1 cellular context compared by ENCODE assay signal in the genomic region with DNA sequence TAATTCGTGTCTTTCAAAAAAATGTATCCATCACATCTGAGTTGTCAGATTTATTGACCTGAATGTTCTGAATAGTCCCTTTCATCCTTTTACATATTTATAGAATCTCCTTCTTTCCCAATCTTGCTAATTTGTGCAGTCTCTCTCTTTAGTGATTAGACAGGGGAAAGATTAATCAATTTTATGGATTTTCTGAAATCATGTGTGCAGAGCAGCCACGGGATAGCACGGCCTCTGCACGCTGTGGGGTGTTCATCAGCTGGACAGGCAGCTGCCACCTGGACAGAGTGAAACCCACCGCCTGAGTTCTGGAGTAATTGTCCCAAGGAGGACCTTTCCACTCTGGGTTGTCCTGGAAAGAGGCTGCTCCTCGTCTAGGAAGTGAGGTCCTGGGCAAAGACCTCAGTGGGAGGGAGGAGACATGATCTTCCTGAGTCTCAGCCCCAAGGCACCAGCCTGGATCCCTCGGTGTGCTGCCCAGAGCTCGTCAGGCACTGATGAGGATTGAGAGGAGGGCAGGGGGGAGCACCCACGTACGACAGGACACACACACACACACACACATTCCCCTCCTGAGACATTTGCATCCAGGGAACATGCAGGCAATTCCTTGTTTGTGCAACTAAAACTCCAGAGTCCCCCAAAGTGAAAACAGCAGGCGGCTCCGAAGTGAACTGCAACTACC.
TF ChIP-seq lines count a peak whose summit lies in the region.

No MANE protein-coding gene starts in this region.

TF ChIP-seq in HepG2, 621 proteins besides CTCF, POLR2A, EP300 and RAD21 (continued from another document and continues in another):
- TF ChIP-seq, protein P1, sequence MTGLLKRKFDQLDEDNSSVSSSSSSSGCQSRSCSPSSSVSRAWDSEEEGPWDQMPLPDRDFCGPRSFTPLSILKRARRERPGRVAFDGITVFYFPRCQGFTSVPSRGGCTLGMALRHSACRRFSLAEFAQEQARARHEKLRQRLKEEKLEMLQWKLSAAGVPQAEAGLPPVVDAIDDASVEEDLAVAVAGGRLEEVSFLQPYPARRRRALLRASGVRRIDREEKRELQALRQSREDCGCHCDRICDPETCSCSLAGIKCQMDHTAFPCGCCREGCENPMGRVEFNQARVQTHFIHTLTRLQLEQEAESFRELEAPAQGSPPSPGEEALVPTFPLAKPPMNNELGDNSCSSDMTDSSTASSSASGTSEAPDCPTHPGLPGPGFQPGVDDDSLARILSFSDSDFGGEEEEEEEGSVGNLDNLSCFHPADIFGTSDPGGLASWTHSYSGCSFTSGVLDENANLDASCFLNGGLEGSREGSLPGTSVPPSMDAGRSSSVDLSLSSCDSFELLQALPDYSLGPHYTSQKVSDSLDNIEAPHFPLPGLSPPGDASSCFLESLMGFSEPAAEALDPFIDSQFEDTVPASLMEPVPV (CRISPR knock-in tag; IDR thresholded peaks at IDR 0.05), result no peak
- TF ChIP-seq HOXA5 (CRISPR knock-in tag; IDR thresholded peaks at IDR 0.05) (peak; percentile 20; the same call in 1 of the 2 replicates), ONECUT2 (CRISPR knock-in tag; IDR thresholded peaks at IDR 0.05) (peak; percentile 82), ZNF761 (CRISPR knock-in tag; conservative IDR thresholded peaks at IDR 0.05) (no peak), ZEB1 (IDR thresholded peaks at IDR 0.05; ENCODE audit: insufficient replicate concordance, low read depth) (peak; percentile 20), ZC3H4 (CRISPR knock-in tag; IDR thresholded peaks at IDR 0.05; ENCODE audit: borderline replicate concordance) (no peak), NFATC3 (CRISPR knock-in tag; IDR thresholded peaks at IDR 0.05) (no peak), KDM5B (CRISPR knock-in tag; IDR thresholded peaks at IDR 0.05; ENCODE audit: borderline replicate concordance) (peak; percentile 67; the same call in 1 of the 2 replicates), NR1H2 (CRISPR knock-in tag; IDR thresholded peaks at IDR 0.05; ENCODE audit: borderline replicate concordance, low read depth) (no peak), GATAD1 (CRISPR knock-in tag; IDR thresholded peaks at IDR 0.05) (no peak), KDM2A (CRISPR knock-in tag; IDR thresholded peaks at IDR 0.05; ENCODE audit: borderline replicate concordance, low read depth) (peak; percentile 28; the same call in 1 of the 2 replicates), ZSCAN12 (CRISPR knock-in tag; IDR thresholded peaks at IDR 0.05) (no peak)
- TF ChIP-seq, protein P2, sequence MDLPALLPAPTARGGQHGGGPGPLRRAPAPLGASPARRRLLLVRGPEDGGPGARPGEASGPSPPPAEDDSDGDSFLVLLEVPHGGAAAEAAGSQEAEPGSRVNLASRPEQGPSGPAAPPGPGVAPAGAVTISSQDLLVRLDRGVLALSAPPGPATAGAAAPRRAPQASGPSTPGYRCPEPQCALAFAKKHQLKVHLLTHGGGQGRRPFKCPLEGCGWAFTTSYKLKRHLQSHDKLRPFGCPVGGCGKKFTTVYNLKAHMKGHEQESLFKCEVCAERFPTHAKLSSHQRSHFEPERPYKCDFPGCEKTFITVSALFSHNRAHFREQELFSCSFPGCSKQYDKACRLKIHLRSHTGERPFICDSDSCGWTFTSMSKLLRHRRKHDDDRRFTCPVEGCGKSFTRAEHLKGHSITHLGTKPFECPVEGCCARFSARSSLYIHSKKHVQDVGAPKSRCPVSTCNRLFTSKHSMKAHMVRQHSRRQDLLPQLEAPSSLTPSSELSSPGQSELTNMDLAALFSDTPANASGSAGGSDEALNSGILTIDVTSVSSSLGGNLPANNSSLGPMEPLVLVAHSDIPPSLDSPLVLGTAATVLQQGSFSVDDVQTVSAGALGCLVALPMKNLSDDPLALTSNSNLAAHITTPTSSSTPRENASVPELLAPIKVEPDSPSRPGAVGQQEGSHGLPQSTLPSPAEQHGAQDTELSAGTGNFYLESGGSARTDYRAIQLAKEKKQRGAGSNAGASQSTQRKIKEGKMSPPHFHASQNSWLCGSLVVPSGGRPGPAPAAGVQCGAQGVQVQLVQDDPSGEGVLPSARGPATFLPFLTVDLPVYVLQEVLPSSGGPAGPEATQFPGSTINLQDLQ (CRISPR knock-in tag; IDR thresholded peaks at IDR 0.05), result 0 out of 2 replicates have a peak, but pooled peaks have one; percentile 68
- TF ChIP-seq, protein P3, sequence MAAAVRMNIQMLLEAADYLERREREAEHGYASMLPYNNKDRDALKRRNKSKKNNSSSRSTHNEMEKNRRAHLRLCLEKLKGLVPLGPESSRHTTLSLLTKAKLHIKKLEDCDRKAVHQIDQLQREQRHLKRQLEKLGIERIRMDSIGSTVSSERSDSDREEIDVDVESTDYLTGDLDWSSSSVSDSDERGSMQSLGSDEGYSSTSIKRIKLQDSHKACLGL (CRISPR knock-in tag; IDR thresholded peaks at IDR 0.05), result no peak
- TF ChIP-seq, protein P4, sequence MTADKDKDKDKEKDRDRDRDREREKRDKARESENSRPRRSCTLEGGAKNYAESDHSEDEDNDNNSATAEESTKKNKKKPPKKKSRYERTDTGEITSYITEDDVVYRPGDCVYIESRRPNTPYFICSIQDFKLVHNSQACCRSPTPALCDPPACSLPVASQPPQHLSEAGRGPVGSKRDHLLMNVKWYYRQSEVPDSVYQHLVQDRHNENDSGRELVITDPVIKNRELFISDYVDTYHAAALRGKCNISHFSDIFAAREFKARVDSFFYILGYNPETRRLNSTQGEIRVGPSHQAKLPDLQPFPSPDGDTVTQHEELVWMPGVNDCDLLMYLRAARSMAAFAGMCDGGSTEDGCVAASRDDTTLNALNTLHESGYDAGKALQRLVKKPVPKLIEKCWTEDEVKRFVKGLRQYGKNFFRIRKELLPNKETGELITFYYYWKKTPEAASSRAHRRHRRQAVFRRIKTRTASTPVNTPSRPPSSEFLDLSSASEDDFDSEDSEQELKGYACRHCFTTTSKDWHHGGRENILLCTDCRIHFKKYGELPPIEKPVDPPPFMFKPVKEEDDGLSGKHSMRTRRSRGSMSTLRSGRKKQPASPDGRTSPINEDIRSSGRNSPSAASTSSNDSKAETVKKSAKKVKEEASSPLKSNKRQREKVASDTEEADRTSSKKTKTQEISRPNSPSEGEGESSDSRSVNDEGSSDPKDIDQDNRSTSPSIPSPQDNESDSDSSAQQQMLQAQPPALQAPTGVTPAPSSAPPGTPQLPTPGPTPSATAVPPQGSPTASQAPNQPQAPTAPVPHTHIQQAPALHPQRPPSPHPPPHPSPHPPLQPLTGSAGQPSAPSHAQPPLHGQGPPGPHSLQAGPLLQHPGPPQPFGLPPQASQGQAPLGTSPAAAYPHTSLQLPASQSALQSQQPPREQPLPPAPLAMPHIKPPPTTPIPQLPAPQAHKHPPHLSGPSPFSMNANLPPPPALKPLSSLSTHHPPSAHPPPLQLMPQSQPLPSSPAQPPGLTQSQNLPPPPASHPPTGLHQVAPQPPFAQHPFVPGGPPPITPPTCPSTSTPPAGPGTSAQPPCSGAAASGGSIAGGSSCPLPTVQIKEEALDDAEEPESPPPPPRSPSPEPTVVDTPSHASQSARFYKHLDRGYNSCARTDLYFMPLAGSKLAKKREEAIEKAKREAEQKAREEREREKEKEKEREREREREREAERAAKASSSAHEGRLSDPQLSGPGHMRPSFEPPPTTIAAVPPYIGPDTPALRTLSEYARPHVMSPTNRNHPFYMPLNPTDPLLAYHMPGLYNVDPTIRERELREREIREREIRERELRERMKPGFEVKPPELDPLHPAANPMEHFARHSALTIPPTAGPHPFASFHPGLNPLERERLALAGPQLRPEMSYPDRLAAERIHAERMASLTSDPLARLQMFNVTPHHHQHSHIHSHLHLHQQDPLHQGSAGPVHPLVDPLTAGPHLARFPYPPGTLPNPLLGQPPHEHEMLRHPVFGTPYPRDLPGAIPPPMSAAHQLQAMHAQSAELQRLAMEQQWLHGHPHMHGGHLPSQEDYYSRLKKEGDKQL (CRISPR knock-in tag; IDR thresholded peaks at IDR 0.05; ENCODE audit: low read depth), result no peak
- TF ChIP-seq, protein P5, sequence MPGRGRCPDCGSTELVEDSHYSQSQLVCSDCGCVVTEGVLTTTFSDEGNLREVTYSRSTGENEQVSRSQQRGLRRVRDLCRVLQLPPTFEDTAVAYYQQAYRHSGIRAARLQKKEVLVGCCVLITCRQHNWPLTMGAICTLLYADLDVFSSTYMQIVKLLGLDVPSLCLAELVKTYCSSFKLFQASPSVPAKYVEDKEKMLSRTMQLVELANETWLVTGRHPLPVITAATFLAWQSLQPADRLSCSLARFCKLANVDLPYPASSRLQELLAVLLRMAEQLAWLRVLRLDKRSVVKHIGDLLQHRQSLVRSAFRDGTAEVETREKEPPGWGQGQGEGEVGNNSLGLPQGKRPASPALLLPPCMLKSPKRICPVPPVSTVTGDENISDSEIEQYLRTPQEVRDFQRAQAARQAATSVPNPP (CRISPR knock-in tag; IDR thresholded peaks at IDR 0.05), result no peak
- TF ChIP-seq, protein P6, sequence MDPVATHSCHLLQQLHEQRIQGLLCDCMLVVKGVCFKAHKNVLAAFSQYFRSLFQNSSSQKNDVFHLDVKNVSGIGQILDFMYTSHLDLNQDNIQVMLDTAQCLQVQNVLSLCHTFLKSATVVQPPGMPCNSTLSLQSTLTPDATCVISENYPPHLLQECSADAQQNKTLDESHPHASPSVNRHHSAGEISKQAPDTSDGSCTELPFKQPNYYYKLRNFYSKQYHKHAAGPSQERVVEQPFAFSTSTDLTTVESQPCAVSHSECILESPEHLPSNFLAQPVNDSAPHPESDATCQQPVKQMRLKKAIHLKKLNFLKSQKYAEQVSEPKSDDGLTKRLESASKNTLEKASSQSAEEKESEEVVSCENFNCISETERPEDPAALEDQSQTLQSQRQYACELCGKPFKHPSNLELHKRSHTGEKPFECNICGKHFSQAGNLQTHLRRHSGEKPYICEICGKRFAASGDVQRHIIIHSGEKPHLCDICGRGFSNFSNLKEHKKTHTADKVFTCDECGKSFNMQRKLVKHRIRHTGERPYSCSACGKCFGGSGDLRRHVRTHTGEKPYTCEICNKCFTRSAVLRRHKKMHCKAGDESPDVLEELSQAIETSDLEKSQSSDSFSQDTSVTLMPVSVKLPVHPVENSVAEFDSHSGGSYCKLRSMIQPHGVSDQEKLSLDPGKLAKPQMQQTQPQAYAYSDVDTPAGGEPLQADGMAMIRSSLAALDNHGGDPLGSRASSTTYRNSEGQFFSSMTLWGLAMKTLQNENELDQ (CRISPR knock-in tag; IDR thresholded peaks at IDR 0.05; ENCODE audit: borderline replicate concordance), result no peak
- TF ChIP-seq, protein P7, sequence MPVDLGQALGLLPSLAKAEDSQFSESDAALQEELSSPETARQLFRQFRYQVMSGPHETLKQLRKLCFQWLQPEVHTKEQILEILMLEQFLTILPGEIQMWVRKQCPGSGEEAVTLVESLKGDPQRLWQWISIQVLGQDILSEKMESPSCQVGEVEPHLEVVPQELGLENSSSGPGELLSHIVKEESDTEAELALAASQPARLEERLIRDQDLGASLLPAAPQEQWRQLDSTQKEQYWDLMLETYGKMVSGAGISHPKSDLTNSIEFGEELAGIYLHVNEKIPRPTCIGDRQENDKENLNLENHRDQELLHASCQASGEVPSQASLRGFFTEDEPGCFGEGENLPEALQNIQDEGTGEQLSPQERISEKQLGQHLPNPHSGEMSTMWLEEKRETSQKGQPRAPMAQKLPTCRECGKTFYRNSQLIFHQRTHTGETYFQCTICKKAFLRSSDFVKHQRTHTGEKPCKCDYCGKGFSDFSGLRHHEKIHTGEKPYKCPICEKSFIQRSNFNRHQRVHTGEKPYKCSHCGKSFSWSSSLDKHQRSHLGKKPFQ (CRISPR knock-in tag; IDR thresholded peaks at IDR 0.05; ENCODE audit: insufficient replicate concordance), result peak; percentile 18
- TF ChIP-seq, protein P8, sequence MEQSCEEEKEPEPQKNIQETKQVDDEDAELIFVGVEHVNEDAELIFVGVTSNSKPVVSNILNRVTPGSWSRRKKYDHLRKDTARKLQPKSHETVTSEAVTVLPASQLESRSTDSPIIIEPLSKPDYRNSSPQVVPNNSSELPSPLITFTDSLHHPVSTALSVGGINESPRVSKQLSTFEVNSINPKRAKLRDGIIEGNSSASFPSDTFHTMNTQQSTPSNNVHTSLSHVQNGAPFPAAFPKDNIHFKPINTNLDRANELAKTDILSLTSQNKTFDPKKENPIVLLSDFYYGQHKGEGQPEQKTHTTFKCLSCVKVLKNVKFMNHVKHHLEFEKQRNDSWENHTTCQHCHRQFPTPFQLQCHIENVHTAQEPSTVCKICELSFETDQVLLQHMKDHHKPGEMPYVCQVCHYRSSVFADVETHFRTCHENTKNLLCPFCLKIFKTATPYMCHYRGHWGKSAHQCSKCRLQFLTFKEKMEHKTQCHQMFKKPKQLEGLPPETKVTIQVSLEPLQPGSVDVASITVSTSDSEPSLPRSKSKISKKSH (CRISPR knock-in tag; IDR thresholded peaks at IDR 0.05; ENCODE audit: borderline replicate concordance), result 0 out of 2 replicates have a peak, but pooled peaks have one; percentile 41
- TF ChIP-seq, protein P9, sequence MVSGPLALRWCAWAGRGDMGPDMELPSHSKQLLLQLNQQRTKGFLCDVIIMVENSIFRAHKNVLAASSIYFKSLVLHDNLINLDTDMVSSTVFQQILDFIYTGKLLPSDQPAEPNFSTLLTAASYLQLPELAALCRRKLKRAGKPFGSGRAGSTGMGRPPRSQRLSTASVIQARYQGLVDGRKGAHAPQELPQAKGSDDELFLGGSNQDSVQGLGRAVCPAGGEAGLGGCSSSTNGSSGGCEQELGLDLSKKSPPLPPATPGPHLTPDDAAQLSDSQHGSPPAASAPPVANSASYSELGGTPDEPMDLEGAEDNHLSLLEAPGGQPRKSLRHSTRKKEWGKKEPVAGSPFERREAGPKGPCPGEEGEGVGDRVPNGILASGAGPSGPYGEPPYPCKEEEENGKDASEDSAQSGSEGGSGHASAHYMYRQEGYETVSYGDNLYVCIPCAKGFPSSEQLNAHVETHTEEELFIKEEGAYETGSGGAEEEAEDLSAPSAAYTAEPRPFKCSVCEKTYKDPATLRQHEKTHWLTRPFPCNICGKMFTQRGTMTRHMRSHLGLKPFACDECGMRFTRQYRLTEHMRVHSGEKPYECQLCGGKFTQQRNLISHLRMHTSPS (CRISPR knock-in tag; IDR thresholded peaks at IDR 0.05; ENCODE audit: low read depth), result no peak
- TF ChIP-seq, protein P10, sequence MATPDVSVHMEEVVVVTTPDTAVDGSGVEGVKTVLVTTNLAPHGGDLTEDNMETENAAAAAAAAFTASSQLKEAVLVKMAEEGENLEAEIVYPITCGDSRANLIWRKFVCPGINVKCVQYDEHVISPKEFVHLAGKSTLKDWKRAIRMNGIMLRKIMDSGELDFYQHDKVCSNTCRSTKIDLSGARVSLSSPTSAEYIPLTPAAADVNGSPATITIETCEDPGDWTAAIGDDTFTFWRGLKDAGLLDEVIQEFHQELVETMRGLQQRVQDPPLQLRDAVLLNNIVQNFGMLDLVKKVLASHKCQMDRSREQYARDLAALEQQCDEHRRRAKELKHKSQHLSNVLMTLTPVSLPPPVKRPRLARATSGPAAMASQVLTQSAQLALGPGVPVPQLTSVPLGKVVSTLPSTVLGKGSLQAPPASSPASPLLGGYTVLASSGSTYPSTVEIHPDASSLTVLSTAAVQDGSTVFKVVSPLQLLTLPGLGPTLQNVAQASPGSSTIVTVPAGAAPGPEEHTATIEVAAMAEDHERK (CRISPR knock-in tag; IDR thresholded peaks at IDR 0.05; ENCODE audit: low read depth), result no peak
